ENCODE assay signal across 1 cellular context in genomic region chr13:75482070-75482819, GRCh38.
TF ChIP-seq lines count a peak whose summit lies in the region.

Gene TBC1D4 (minus strand): TSS chr13:75482169. CDS start chr13:75481767, 402 bp downstream.

TF ChIP-seq in HepG2, 621 proteins besides CTCF, POLR2A, EP300 and RAD21 (continued from another document):
- TF ChIP-seq KDM2A (CRISPR knock-in tag; IDR thresholded peaks at IDR 0.05; ENCODE audit: borderline replicate concordance, low read depth), result peak; percentile 86
- peak; percentile 80 for TF ChIP-seq PATZ1 (CRISPR knock-in tag; IDR thresholded peaks at IDR 0.05)
- no peak for TF ChIP-seq ZBTB2 (CRISPR knock-in tag; IDR thresholded peaks at IDR 0.05; ENCODE audit: low read depth)
- no peak for TF ChIP-seq ARID2 (CRISPR knock-in tag; IDR thresholded peaks at IDR 0.05; ENCODE audit: borderline replicate concordance)
- no peak for TF ChIP-seq MED8 (CRISPR knock-in tag; IDR thresholded peaks at IDR 0.05; ENCODE audit: insufficient replicate concordance)
- no peak for TF ChIP-seq NONO (IDR thresholded peaks at IDR 0.05)
- TF ChIP-seq NONO (CRISPR knock-in tag; conservative IDR thresholded peaks at IDR 0.05), result peak; percentile 58
- no peak for TF ChIP-seq KLF9 (CRISPR knock-in tag; IDR thresholded peaks at IDR 0.05; ENCODE audit: low read depth)
- TF ChIP-seq ZNF687 (CRISPR knock-in tag; IDR thresholded peaks at IDR 0.05), result peak; percentile 79
- no peak; the same call in 1 of the 2 replicates for TF ChIP-seq SMAD3 (CRISPR knock-in tag; IDR thresholded peaks at IDR 0.05)
- TF ChIP-seq ZNF12 (CRISPR knock-in tag; IDR thresholded peaks at IDR 0.05), result peak; percentile 30; the same call in 1 of the 2 replicates
- TF ChIP-seq NFKBIZ (CRISPR knock-in tag; IDR thresholded peaks at IDR 0.05), result 0 out of 2 replicates have a peak, but pooled peaks have one; percentile 44
- TF ChIP-seq ZSCAN5A (CRISPR knock-in tag; IDR thresholded peaks at IDR 0.05; ENCODE audit: borderline replicate concordance), result no peak
- TF ChIP-seq ZFP90 (CRISPR knock-in tag; IDR thresholded peaks at IDR 0.05; ENCODE audit: borderline replicate concordance), result no peak; the same call in none of the 2 replicates
- peak; percentile 79; the same call in 1 of the 2 replicates for TF ChIP-seq KAT8 (CRISPR knock-in tag; IDR thresholded peaks at IDR 0.05)
- TF ChIP-seq ZKSCAN1 (IDR thresholded peaks at IDR 0.05; ENCODE audit: low read length), result no peak
